In the genomic region with DNA sequence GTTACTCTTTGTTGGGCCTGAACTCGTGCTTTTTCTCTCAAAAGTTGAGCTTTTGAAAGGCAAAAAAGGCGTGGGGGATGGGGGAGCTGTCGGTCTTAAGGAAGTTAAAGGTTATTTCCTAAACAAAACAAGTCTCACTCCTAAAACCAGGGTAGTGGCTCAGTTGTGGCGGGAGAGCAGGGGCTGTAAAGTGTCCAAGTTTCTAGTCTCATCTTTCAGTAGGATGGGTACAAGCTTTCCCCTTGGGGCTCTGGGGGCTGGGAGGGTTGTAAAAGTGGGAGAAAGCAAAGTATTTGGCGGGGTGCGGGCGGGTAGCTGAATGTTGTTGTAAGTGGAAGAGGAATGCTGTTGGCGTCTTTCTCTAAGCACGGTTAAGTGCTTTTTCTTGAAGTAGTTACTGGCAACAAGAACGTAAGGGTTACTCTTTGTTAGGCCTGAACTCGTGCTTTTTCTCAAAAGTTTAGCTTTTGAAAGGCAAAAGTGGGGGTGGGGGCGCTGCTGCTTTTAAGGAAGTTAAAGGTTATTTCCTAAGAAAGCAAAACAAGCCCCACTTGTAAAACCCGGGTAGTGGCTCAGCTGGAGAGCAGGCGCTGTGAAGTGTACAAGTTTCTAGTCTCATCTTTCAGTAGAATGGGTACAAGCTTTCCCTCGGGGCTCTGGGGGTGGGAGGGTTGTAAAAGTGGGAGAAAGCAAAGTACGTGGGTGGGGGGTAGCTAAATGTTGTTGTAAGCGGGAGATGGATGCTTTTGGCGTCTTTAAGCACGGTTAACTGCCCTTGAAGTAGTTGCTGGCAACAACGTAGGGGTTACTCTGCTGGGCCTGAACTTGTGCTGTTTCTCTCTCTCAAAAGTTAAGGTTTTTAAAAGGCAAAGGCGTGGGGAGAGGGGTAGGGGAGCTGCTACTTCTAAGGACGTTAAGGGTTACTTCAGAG, we compare ENCODE assay signal across 1 cellular context.
TF ChIP-seq lines count a peak whose summit lies in the region.

No MANE protein-coding gene starts in this region.

TF ChIP-seq in HepG2, 621 proteins besides CTCF, POLR2A, EP300 and RAD21 (continued from another document):
- TF ChIP-seq, protein P1, sequence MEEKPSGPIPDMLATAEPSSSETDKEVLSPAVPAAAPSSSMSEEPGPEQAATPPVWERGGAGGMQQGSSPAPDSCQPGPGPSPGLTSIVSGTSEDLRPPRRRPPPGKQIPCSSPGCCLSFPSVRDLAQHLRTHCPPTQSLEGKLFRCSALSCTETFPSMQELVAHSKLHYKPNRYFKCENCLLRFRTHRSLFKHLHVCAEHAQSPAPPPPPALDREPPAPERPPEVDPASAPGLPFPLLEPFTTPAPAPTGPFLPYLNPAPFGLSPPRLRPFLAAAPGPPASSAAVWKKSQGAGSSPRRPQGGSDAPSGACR (CRISPR knock-in tag; IDR thresholded peaks at IDR 0.05) = 0 out of 2 replicates have a peak, but pooled peaks have one; percentile 42
- TF ChIP-seq ZSCAN22 (CRISPR knock-in tag; IDR thresholded peaks at IDR 0.05) (no peak), KLF16 (CRISPR knock-in tag; IDR thresholded peaks at IDR 0.05) (0 out of 4 replicates have a peak, but pooled peaks of 1 of the 2 experiments have one; percentile 32), RBFOX2 (IDR thresholded peaks at IDR 0.05; ENCODE audit: low read depth, low read length) (0 out of 2 replicates have a peak, but pooled peaks have one; percentile 17)
